12 cellular contexts compared by ENCODE assay signal in genomic region chr20:3922223-3922982, GRCh38. TPM values are rescaled to one million over a fixed set of nuclear protein-coding genes. Genes with fewer than 3 reads are reported as not detected.
DNase-seq lines count a peak whose midpoint lies in the region; ATAC-seq and TF ChIP-seq lines count a peak whose summit lies in the region.
"Had no signal": no experiment of that assay in that cellular context is flagged by ENCODE, and none has a peak within 500 bp of the region (broad histone marks: within the 10 kb centered on the region; RNA-seq: fewer than 3 reads in every experiment).

No MANE protein-coding gene starts in this region.

- POLR2A ChIA-PET in CD4-positive, alpha-beta T cell (lab: Charles Lee): no interaction called here
- POLR2A ChIA-PET in HEK293 (lab: Yijun Ruan, JAX): interaction anchor here (0.5 to 0.6 kb wide), 2 partner anchors 32 to 98 kb away, joined by 3 read pairs; no protein-coding TSS in a partner anchor

- peaks cover 53 to 80% of the 10 kb centered on the region in 2 experiments for H3K36me3 ChIP-seq in HEK293 (ENCODE audit: control insufficient read depth in 2 of 2, insufficient read depth in 1 of 2, low read length in 2 of 2)

- peak overlapping the region; percentile 61 for H3K27ac Mint-ChIP-seq in CD4-positive, alpha-beta T cell
- peak overlapping the region; percentile 87 for H3K27ac Mint-ChIP-seq in activated naive CD8-positive, alpha-beta T cell treated with anti-CD3 and anti-CD28 coated beads, Interleukin-2, amount 50 U/mL, for 24 hours
- H3K27ac Mint-ChIP-seq in natural killer cell: peak overlapping the region; percentile 75 to 88

- no peaks in the 10 kb centered on the region for H3K9me3 ChIP-seq in CD4-positive, alpha-beta T cell (ENCODE audit: control insufficient read depth, low read length)
- H3K9me3 ChIP-seq in HEK293 (ENCODE audit: control insufficient read depth, insufficient read depth, low read depth, low read length): no peaks in the 10 kb centered on the region
- H3K9me3 ChIP-seq: gastrocnemius medialis, MG63 had no signal

- H3K27me3 ChIP-seq in CD4-positive, alpha-beta T cell (ENCODE audit: control insufficient read depth, insufficient read depth, low read length): no peaks in the 10 kb centered on the region
- H3K27me3 ChIP-seq: gastrocnemius medialis, MG63 had no signal

- no peak overlapping the region for H3K27ac ChIP-seq in CD4-positive, alpha-beta T cell (ENCODE audit: low read depth, low read length)
- H3K27ac ChIP-seq in HEK293 (ENCODE audit: extremely low read depth, low read depth, low read length): peak overlapping the region; percentile 40; the same call in 1 of the 2 replicates
- H3K27ac ChIP-seq: gastrocnemius medialis, HL-60 had no signal

- ATAC-seq in CD4-positive, alpha-beta T cell (ENCODE audit: poor library complexity): no peak
- ATAC-seq in activated naive CD8-positive, alpha-beta T cell treated with anti-CD3 and anti-CD28 coated beads, Interleukin-2, amount 50 U/mL, for 24 hours: no peak
- ATAC-seq in natural killer cell: no peak
- ATAC-seq in HG02973 (IDR thresholded peaks at IDR 0.05; ENCODE audit: unreplicated experiment): no peak
- ATAC-seq: gastrocnemius medialis had no signal

- H3K4me3 ChIP-seq in HEK293 (ENCODE audit: low read depth, low read length): no peak overlapping the region
- H3K4me3 ChIP-seq: gastrocnemius medialis, MG63 had no signal

- no peak for DNase-seq in CD4-positive, alpha-beta T cell
- no peak for DNase-seq in activated naive CD8-positive, alpha-beta T cell treated with anti-CD3 and anti-CD28 coated beads, Interleukin-2, amount 50 U/mL, for 24 hours
- DNase-seq in natural killer cell: no peak
- DNase-seq in SHP77 treated with DMSO at 0.1 percent for 48 hours (lab: John Stamatoyannopoulos, UW): no peak
- DNase-seq in SKM-1 treated with dmso at 0.1 percent for 144 hours (lab: John Stamatoyannopoulos, UW; ENCODE audit: unreplicated experiment): no peak
- no peak for DNase-seq in HPDE6-E6E7 (ENCODE audit: extremely low spot score)
- DNase-seq: effector CD4-positive, alpha-beta T cell; gastrocnemius medialis; MG63 had no signal

- intact Hi-C loops in CD4-positive, alpha-beta T cell (cut with DNase I, micrococcal nuclease): no loop called here
- intact Hi-C loops in natural killer cell (cut with micrococcal nuclease): no loop called here

- no peak for TF ChIP-seq CTCF in CD4-positive, alpha-beta T cell (IDR thresholded peaks at IDR 0.05)
- TF ChIP-seq CTCF in HEK293 (tag by site-specific recombination; IDR thresholded peaks at IDR 0.05): no peak
- TF ChIP-seq CTCF in natural killer cell (IDR thresholded peaks at IDR 0.05): no peak

- H3K27me3 Mint-ChIP-seq in CD4-positive, alpha-beta T cell: no peaks in the 10 kb centered on the region
- H3K27me3 Mint-ChIP-seq in activated naive CD8-positive, alpha-beta T cell treated with anti-CD3 and anti-CD28 coated beads, Interleukin-2, amount 50 U/mL, for 24 hours: no peaks in the 10 kb centered on the region
- H3K27me3 Mint-ChIP-seq in natural killer cell (ENCODE audit: low read depth in 2 of 2): no peaks in the 10 kb centered on the region

- H3K4me1 Mint-ChIP-seq in CD4-positive, alpha-beta T cell (ENCODE audit: low read depth): peaks cover 36% of the 10 kb centered on the region
- peaks cover 51% of the 10 kb centered on the region for H3K4me1 Mint-ChIP-seq in activated naive CD8-positive, alpha-beta T cell treated with anti-CD3 and anti-CD28 coated beads, Interleukin-2, amount 50 U/mL, for 24 hours
- H3K4me1 Mint-ChIP-seq in natural killer cell: peaks cover 59 to 61% of the 10 kb centered on the region in 2 donors

- H3K4me3 Mint-ChIP-seq in CD4-positive, alpha-beta T cell: no peak overlapping the region
- H3K4me3 Mint-ChIP-seq in activated naive CD8-positive, alpha-beta T cell treated with anti-CD3 and anti-CD28 coated beads, Interleukin-2, amount 50 U/mL, for 24 hours: no peak overlapping the region
- no peak overlapping the region for H3K4me3 Mint-ChIP-seq in natural killer cell

- no peaks in the 10 kb centered on the region for H3K9me3 Mint-ChIP-seq in CD4-positive, alpha-beta T cell
- H3K9me3 Mint-ChIP-seq in activated naive CD8-positive, alpha-beta T cell treated with anti-CD3 and anti-CD28 coated beads, Interleukin-2, amount 50 U/mL, for 24 hours: no peaks in the 10 kb centered on the region
- H3K9me3 Mint-ChIP-seq in natural killer cell: no peaks in the 10 kb centered on the region

- CTCF ChIA-PET in CD4-positive, alpha-beta T cell (lab: Charles Lee): interaction anchor here (1.3 kb wide), 1 partner anchor 104 kb away, joined by 3 read pairs; no protein-coding TSS in a partner anchor
- CTCF ChIA-PET in HEK293 (lab: Yijun Ruan, JAX): interaction anchor here (0.8 to 1.1 kb wide), 3 partner anchors 12 to 163 kb away, joined by 3 to 5 read pairs (median 5); no protein-coding TSS in a partner anchor

- H3K36me3 Mint-ChIP-seq in CD4-positive, alpha-beta T cell (ENCODE audit: low read depth): peaks cover 79% of the 10 kb centered on the region
- peaks cover 55% of the 10 kb centered on the region for H3K36me3 Mint-ChIP-seq in activated naive CD8-positive, alpha-beta T cell treated with anti-CD3 and anti-CD28 coated beads, Interleukin-2, amount 50 U/mL, for 24 hours (ENCODE audit: low read depth)
- H3K36me3 Mint-ChIP-seq in natural killer cell: peaks cover 8% of the 10 kb centered on the region

- H3K4me1 ChIP-seq in HEK293 (ENCODE audit: control insufficient read depth, insufficient read depth, low read length): no peaks in the 10 kb centered on the region

TF ChIP-seq in HEK293, 187 proteins besides CTCF, POLR2A, EP300 and RAD21:
- TF ChIP-seq OSR2 (tag by site-specific recombination; IDR thresholded peaks at IDR 0.05) (0 out of 2 replicates have a peak, but pooled peaks have one; percentile 25), ZNF610 (tag by site-specific recombination; IDR thresholded peaks at IDR 0.05; ENCODE audit: borderline replicate concordance) (no peak)
TF ChIP-seq in HEK293: peak in this region for 1.

RNA-seq across cellular contexts. Expression of gene PANK2, which starts 33.2 kb away (rescaled TPM):
- total RNA-seq in CD4-positive, alpha-beta T cell: 10 to 100 TPM; 49.0 to 51.1 TPM
- total RNA-seq in natural killer cell: 10 to 100 TPM; 50.5 to 74.3 (median 61.3) TPM
